8 cellular contexts compared by ENCODE assay signal in genomic region chr10:102418612-102419560, GRCh38. TPM values are rescaled to one million over a fixed set of nuclear protein-coding genes. Genes with fewer than 3 reads are reported as not detected.
DNase-seq lines count a peak whose midpoint lies in the region; ATAC-seq and TF ChIP-seq lines count a peak whose summit lies in the region.

PSD (minus strand) TSS chr10:102418785; CDS start chr10:102417038, 1,747 bp downstream.

- intact Hi-C loops in left ventricle myocardium inferior (cut with micrococcal nuclease) (no loop called here), left cardiac atrium (cut with DNase I) (no loop called here)

- CTCF ChIA-PET in GM10248 (lab: Yijun Ruan, JAX), result interaction anchor here (1.0 to 10.0 kb wide), 7 partner anchors 14 to 188 kb away, joined by 3 to 140 read pairs (median 6); partner anchors contain the start of genes C10orf95 and NFKB2

- POLR2A ChIA-PET in GM10248 (lab: Yijun Ruan, JAX), result interaction anchor here (0.6 kb wide), 1 partner anchor 166 kb away, joined by 6 read pairs; no protein-coding TSS in a partner anchor

- H3K27me3 ChIP-seq in left ventricle myocardium inferior (ENCODE audit: low read depth) (peaks cover 54% of the 10 kb centered on the region), OCI-LY3 (ENCODE audit: low read depth, low read length) (no peaks in the 10 kb centered on the region), endocrine pancreas (ENCODE audit: control insufficient read depth, insufficient read depth, low read length) (no peaks in the 10 kb centered on the region), osteoblast (ENCODE audit: insufficient read depth, low read length) (peaks cover 28% of the 10 kb centered on the region)

- H3K79me2 ChIP-seq in OCI-LY3 (ENCODE audit: low read length) (peaks cover 4% of the 10 kb centered on the region; the same call in 1 of the 2 replicates), osteoblast (ENCODE audit: insufficient read depth, low read length) (peaks cover 8% of the 10 kb centered on the region)

- peak within 1 kb of the TSS; percentile 39; the same call in 1 of the 2 replicates for H2AFZ ChIP-seq in OCI-LY3 (ENCODE audit: low read depth, low read length)
- no peak within 1 kb of the TSS for H2AFZ ChIP-seq in osteoblast (ENCODE audit: low read length)

- H3K9ac ChIP-seq in OCI-LY3 (ENCODE audit: low read length) (peak within 1 kb of the TSS; percentile 61; the same call in 1 of the 2 replicates), endocrine pancreas (ENCODE audit: control insufficient read depth, insufficient read depth, low read length) (peak within 1 kb of the TSS; percentile 88)

- H3K27ac ChIP-seq in left ventricle myocardium inferior (replicated peaks) (no peak within 1 kb of the TSS), OCI-LY3 (ENCODE audit: low read length) (no peak within 1 kb of the TSS), osteoblast (ENCODE audit: low read depth, low read length) (no peak within 1 kb of the TSS)

- H4K20me1 ChIP-seq in OCI-LY3 (ENCODE audit: insufficient read depth, low read length) (no peaks in the 10 kb centered on the region), osteoblast (ENCODE audit: insufficient read depth, low read length) (peaks cover 5% of the 10 kb centered on the region)

- H3K4me1 ChIP-seq in left ventricle myocardium inferior (peaks cover 50% of the 10 kb centered on the region), OCI-LY3 (ENCODE audit: low read length) (peaks cover 21% of the 10 kb centered on the region), endocrine pancreas (ENCODE audit: control insufficient read depth, insufficient read depth, low read length) (no peaks in the 10 kb centered on the region), osteoblast (ENCODE audit: insufficient read depth, low read length) (peaks cover 20% of the 10 kb centered on the region)

- H3K36me3 ChIP-seq in left ventricle myocardium inferior (peaks cover 9% of the 10 kb centered on the region), OCI-LY3 (replicated peaks; ENCODE audit: low read depth, low read length) (no peaks in the 10 kb centered on the region), endocrine pancreas (ENCODE audit: control insufficient read depth, insufficient read depth, low read length) (no peaks in the 10 kb centered on the region), osteoblast (ENCODE audit: insufficient read depth, low read length) (peaks cover 10% of the 10 kb centered on the region)

- TF ChIP-seq CTCF in left ventricle myocardium inferior (IDR thresholded peaks at IDR 0.05; ENCODE audit: borderline replicate concordance) (no peak), OCI-LY3 (IDR thresholded peaks at IDR 0.05; ENCODE audit: low read depth, low read length) (no peak), osteoblast (IDR thresholded peaks at IDR 0.05; ENCODE audit: extremely low read depth, low read depth, low read length) (no peak), GM10248 (IDR thresholded peaks at IDR 0.05; ENCODE audit: control extremely low read depth, extremely low read depth, low read depth, missing control alignments) (no peak)

- H3K9me3 ChIP-seq in left ventricle myocardium inferior (replicated peaks) (no peaks in the 10 kb centered on the region), OCI-LY3 (ENCODE audit: insufficient read depth, low read length) (no peaks in the 10 kb centered on the region), endocrine pancreas (ENCODE audit: control insufficient read depth, low read length) (no peaks in the 10 kb centered on the region), osteoblast (ENCODE audit: low read depth, low read length) (no peaks in the 10 kb centered on the region)

- H3K4me3 ChIP-seq in left ventricle myocardium inferior (peak within 1 kb of the TSS; percentile 82), OCI-LY3 (ENCODE audit: low read length) (peak within 1 kb of the TSS; percentile 82), endocrine pancreas (ENCODE audit: control insufficient read depth, insufficient read depth, low read length) (peak within 1 kb of the TSS; percentile 78), osteoblast (ENCODE audit: insufficient read depth, low read length) (peak within 1 kb of the TSS; percentile 78)

- ATAC-seq in left cardiac atrium, result no peak

- H3K4me2 ChIP-seq in OCI-LY3 (ENCODE audit: low read length) (peak within 1 kb of the TSS; percentile 97), osteoblast (ENCODE audit: insufficient read depth, low read length) (peak within 1 kb of the TSS; percentile 89)

- DNase-seq in left ventricle myocardium inferior, result no peak
- no peak for DNase-seq in left cardiac atrium
- peak; percentile 67 for DNase-seq in osteoblast (ENCODE audit: insufficient read length, low spot score, missing footprints)
- DNase-seq in GM10248 (ENCODE audit: extremely low spot score), result no peak
- DNase-seq in hepatic stellate cell (ENCODE audit: low spot score), result no peak
- no peak for DNase-seq in activated CD4-positive, alpha-beta T cell treated with anti-CD3 and anti-CD28 coated beads, Interleukin-2, amount 50 U/mL, for 1 hour

RNA-seq across cellular contexts. Expression of gene PSD, which starts in this region (rescaled TPM):
- total RNA-seq in left ventricle myocardium inferior, result 0.93 TPM
- 1 to 10 TPM; 2.3 to 3.4 TPM for total RNA-seq in left cardiac atrium
- total RNA-seq in osteoblast, result 0.29 and 0.72 TPM in 2 replicates

Comparison
In these comparisons a context has a peak if more than half of its experiments do, and no peak if none do; other contexts are left out.
1. Peak in DNase-seq, H3K4me3 ChIP-seq and H3K4me2 ChIP-seq in osteoblast; RNA of the gene not detected or under 1 TPM.